In the genomic region with DNA sequence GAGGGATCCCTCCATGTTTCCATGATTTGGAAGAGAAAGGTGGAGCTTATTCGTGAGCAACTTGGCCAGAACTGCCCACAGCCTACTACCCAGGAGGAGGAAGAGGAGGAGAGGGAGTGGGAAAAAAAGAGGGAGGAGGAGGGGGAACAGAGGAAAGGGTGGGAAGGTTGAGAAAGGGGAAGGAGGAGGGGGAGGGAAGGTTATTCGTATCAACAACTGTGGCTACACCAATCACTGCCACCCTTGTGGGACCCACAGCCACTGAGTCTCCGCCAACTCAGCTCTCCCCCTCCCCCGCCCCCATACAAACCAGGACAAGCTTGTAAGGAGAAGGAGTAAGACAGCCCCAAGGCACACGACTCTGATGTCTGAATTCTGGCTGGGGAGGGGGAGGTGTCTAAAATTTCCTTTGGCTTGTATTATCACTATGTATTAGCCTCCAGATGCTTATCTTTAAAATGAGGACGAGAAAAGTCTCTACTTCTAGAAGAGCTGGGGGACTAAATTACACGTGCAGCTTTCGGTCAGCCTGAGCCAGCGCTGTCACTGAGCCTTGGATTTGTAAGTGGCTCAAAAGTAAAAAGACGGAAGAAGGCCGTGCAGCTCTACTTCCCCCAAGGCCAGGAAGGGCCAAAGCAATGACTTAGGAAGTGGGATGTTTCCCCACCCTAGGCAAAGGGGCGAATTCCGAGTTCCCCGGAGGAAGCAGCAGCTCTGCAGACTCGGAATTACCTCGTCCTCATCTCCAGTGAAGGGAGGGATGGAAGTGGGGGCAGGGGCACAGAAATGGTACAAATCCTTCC, we compare ENCODE assay signal across 8 cellular contexts. TPM values are rescaled to one million over a fixed set of nuclear protein-coding genes. Genes with fewer than 3 reads are reported as not detected.
DNase-seq lines count a peak whose midpoint lies in the region; ATAC-seq lines count a peak whose summit lies in the region.

No MANE protein-coding gene starts in this region.

- H3K9me3 ChIP-seq in duodenal mucosa (ENCODE audit: control insufficient read depth in 1 of 2, low read length in 2 of 2) = no peaks in the 10 kb centered on the region

- ATAC-seq in HG02588 (IDR thresholded peaks at IDR 0.05; ENCODE audit: unreplicated experiment) (no peak), GM18867 (IDR thresholded peaks at IDR 0.05; ENCODE audit: unreplicated experiment) (no peak)

- no peaks in the 10 kb centered on the region for H3K27me3 ChIP-seq in duodenal mucosa (ENCODE audit: control insufficient read depth in 1 of 2, insufficient read depth in 2 of 2, low read length in 2 of 2)

- DNase-seq in HCEC 1CT (peak; percentile 26), SK-MEL-5 (ENCODE audit: low read depth, low spot score) (peak; percentile 59), mesenteric fat pad (ENCODE audit: low spot score) (peak; percentile 75)
- DNase-seq in effector CD4-positive, alpha-beta T cell = no peak

- WGBS in urinary bladder = 10% methylated on average over 16 of the region's 16 CpGs

- peak overlapping the region; percentile 89 to 96 for H3K4me3 ChIP-seq in duodenal mucosa (ENCODE audit: low read depth in 1 of 2, low read length in 2 of 2)
- H3K4me3 ChIP-seq in urinary bladder (ENCODE audit: low read depth, low read length) = peak overlapping the region; percentile 97

- H3K36me3 ChIP-seq in duodenal mucosa (ENCODE audit: control insufficient read depth in 1 of 2, insufficient read depth in 2 of 2, low read length in 2 of 2) = peaks cover 0 to 9% of the 10 kb centered on the region in 2 donors
- H3K36me3 ChIP-seq in urinary bladder (ENCODE audit: insufficient read depth) = no peaks in the 10 kb centered on the region

- H3K27ac ChIP-seq in duodenal mucosa (ENCODE audit: low read depth, low read length) (no peak overlapping the region), urinary bladder (ENCODE audit: low read depth) (no peak overlapping the region)

- H3K4me1 ChIP-seq in duodenal mucosa (ENCODE audit: control insufficient read depth in 1 of 2, insufficient read depth in 2 of 2, low read length in 2 of 2) (peaks cover 41 to 51% of the 10 kb centered on the region in 2 donors), urinary bladder (ENCODE audit: insufficient read depth) (peaks cover 2% of the 10 kb centered on the region)

- in situ Hi-C loops in SK-MEL-5 (cut with HindIII; ENCODE audit: low pct_unique_long_range_greater_than_20kb, low sequenced_read_pairs) = loop anchor here (10.0 kb wide), 1 partner anchor 53 kb away; no protein-coding TSS in a partner anchor

- peak overlapping the region; percentile 64 to 82 for H3K9ac ChIP-seq in duodenal mucosa (ENCODE audit: low read depth in 1 of 2, low read length in 2 of 2)

RNA-seq across cellular contexts. Expression of gene FKBP1A, which starts 1.0 kb away (rescaled TPM):
- 219 and 227 TPM in 2 replicates for total RNA-seq in SK-MEL-5 (2014; rRNA removed; shearing (Covaris generic))
- 1,255 and 1,259 TPM in 2 replicates for polyA plus RNA-seq in SK-MEL-5 (2015; cell fraction: cytosol; rRNA removed)
- 193 and 209 TPM in 2 replicates for polyA plus RNA-seq in SK-MEL-5 (2015; cell fraction: nucleus; rRNA removed)
- total RNA-seq in mesenteric fat pad = 384 TPM
- total RNA-seq in urinary bladder = 96.6 TPM
- 253 TPM for polyA plus RNA-seq in urinary bladder
